ENCODE assay signal across 18 cellular contexts in genomic region chr12:98232753-98233385, GRCh38.
A peak's percentile ranks its signal among the peaks of the same experiment; 100 is the strongest.
DNase-seq lines count a peak whose midpoint lies in the region; ATAC-seq, FAIRE-seq and TF ChIP-seq lines count a peak whose summit lies in the region.
"Had no signal": no experiment of that assay in that cellular context is flagged by ENCODE, and none has a peak within 500 bp of the region (broad histone marks: within the 10 kb centered on the region; RNA-seq: fewer than 3 reads in every experiment).

No MANE protein-coding gene starts in this region.

- CTCF ChIA-PET in OCI-LY7 (lab: Charles Lee; ENCODE audit: unreplicated experiment): no interaction called here

- H3K4me1 ChIP-seq in OCI-LY7 (ENCODE audit: insufficient read depth, low read length, poor library complexity, severe bottlenecking) (peaks cover 17% of the 10 kb centered on the region), mesodermal cell (ENCODE audit: control insufficient read depth, insufficient read depth, low read length, poor library complexity, severe bottlenecking) (no peaks in the 10 kb centered on the region), small intestine (ENCODE audit: control insufficient read depth in 2 of 2, insufficient read depth in 1 of 2, low read depth in 1 of 2, low read length in 1 of 2) (no peaks in the 10 kb centered on the region), HAP-1 (no peaks in the 10 kb centered on the region)

- H3K4me3 ChIP-seq in OCI-LY7 (ENCODE audit: low read depth, low read length, poor library complexity, severe bottlenecking) (no peak overlapping the region), astrocyte of the spinal cord (ENCODE audit: low read depth, low read length) (no peak overlapping the region), mesodermal cell (ENCODE audit: extremely low read depth, insufficient read depth, low read length, poor library complexity, severe bottlenecking) (no peak overlapping the region), small intestine (ENCODE audit: low read depth in 1 of 2, low read length in 2 of 2) (no peak overlapping the region), HAP-1 (no peak overlapping the region)
- H3K4me3 ChIP-seq: BLaER1 treated with 17β-estradiol and CSF1 and Interleukin-3, amounts not matched to agents 10 nM and 100 nM; GM12878; GM23248; K562 had no signal

- no peak for ATAC-seq in HG03280 (IDR thresholded peaks at IDR 0.05; ENCODE audit: unreplicated experiment)
- ATAC-seq: CD8-positive, alpha-beta T cell; GM12878; K562 had no signal

- H3K27ac ChIP-seq in OCI-LY7 (ENCODE audit: low read depth, low read length, poor library complexity, severe bottlenecking): no peak overlapping the region
- H3K27ac ChIP-seq in mesodermal cell (ENCODE audit: low read depth, low read length, severe bottlenecking): peak overlapping the region; percentile 2
- H3K27ac ChIP-seq in small intestine (ENCODE audit: low read depth in 1 of 2, low read length in 1 of 2): no peak overlapping the region
- H3K27ac ChIP-seq: BLaER1 treated with 17β-estradiol and CSF1 and Interleukin-3, amounts not matched to agents 10 nM and 100 nM; GM23248; HL-60 had no signal

- TF ChIP-seq CTCF in OCI-LY7 (conservative IDR thresholded peaks at IDR 0.05; ENCODE audit: low read length): no peak
- TF ChIP-seq CTCF in astrocyte of the spinal cord (IDR thresholded peaks at IDR 0.05; ENCODE audit: low read depth, low read length): no peak

- H2AFZ ChIP-seq in OCI-LY7 (ENCODE audit: low read length): peak overlapping the region; percentile 46; the same call in 1 of the 2 replicates
- H2AFZ ChIP-seq: GM23248 had no signal

- intact Hi-C loops in OCI-LY7 (cut with micrococcal nuclease; ENCODE audit: unreplicated experiment): no loop called here

- in situ Hi-C loops in astrocyte of the spinal cord (cut with HindIII; ENCODE audit: low sequenced_read_pairs) (no loop called here), HAP-1 (cut with MboI; ENCODE audit: low sequenced_read_pairs) (no loop called here)

- DNase-seq in OCI-LY7 (ENCODE audit: low spot score) (no peak), astrocyte of the spinal cord (ENCODE audit: low read depth, low spot score) (peak; percentile 47), small intestine (peak; percentile 27), T-helper 1 cell (no peak), HAP-1 (ENCODE audit: low spot score in 2 of 2) (no peak)
- DNase-seq: Calu3; CD8-positive, alpha-beta T cell; DMS79 treated with DMSO at 0.1 percent for 48 hours; GM23248; H7; IMR-90 had no signal

- 84 to 92% methylated on average over 2 of the region's 3 CpGs for WGBS in mesodermal cell (ENCODE audit: insufficient coverage in 2 of 2), 2 experiments
- 37 to 68% (median 45%) methylated on average over 3 of the region's 3 CpGs for WGBS in small intestine, 3 donors

- FAIRE-seq in small intestine (lab: Jason Lieb, UNC): no peak
- FAIRE-seq: GM12878, GM19239, K562 had no signal

- H3K4me2 ChIP-seq in OCI-LY7 (ENCODE audit: low read length): no peak overlapping the region
- H3K4me2 ChIP-seq: BLaER1 treated with 17β-estradiol and CSF1 and Interleukin-3, amounts not matched to agents 10 nM and 100 nM had no signal

- H3K27me3 ChIP-seq in small intestine (ENCODE audit: control insufficient read depth in 2 of 2, insufficient read depth in 2 of 2, low read length in 2 of 2): no peaks in the 10 kb centered on the region
- H3K27me3 ChIP-seq in HAP-1 (ENCODE audit: low read depth): peaks cover under 1% of the 10 kb centered on the region; the same call in 1 of the 2 replicates
- H3K27me3 ChIP-seq: BLaER1 treated with 17β-estradiol and CSF1 and Interleukin-3, amounts not matched to agents 10 nM and 100 nM had no signal

- POLR2A ChIA-PET in OCI-LY7 (lab: Charles Lee): interaction anchor here (0.6 to 2.1 kb wide), 3 partner anchors 9 to 41 kb away, joined by 3 to 6 read pairs (median 3); no protein-coding TSS in a partner anchor

- 0 out of 2 replicates have a peak, but pooled peaks cover 4% of the 10 kb centered on the region for H3K9me3 ChIP-seq in OCI-LY7 (ENCODE audit: low read length)
- no peaks in the 10 kb centered on the region for H3K9me3 ChIP-seq in mesodermal cell (ENCODE audit: control insufficient read depth, low read length)
- no peaks in the 10 kb centered on the region for H3K9me3 ChIP-seq in small intestine (ENCODE audit: control insufficient read depth, low read depth)
- no peaks in the 10 kb centered on the region for H3K9me3 ChIP-seq in HAP-1

- H3K9me2 ChIP-seq in OCI-LY7 (ENCODE audit: insufficient read depth, low read length): no peaks in the 10 kb centered on the region

- H3K36me3 ChIP-seq in OCI-LY7 (ENCODE audit: insufficient read depth, low read length): no peaks in the 10 kb centered on the region
- H3K36me3 ChIP-seq in mesodermal cell (ENCODE audit: control insufficient read depth, insufficient read depth, low read length): no peaks in the 10 kb centered on the region
- no peaks in the 10 kb centered on the region for H3K36me3 ChIP-seq in small intestine (ENCODE audit: control insufficient read depth in 2 of 2, insufficient read depth in 2 of 2, low read length in 2 of 2)
- H3K36me3 ChIP-seq in HAP-1 (replicated peaks): no peaks in the 10 kb centered on the region
- H3K36me3 ChIP-seq: BLaER1 treated with 17β-estradiol and CSF1 and Interleukin-3, amounts not matched to agents 10 nM and 100 nM had no signal

- no TSS peak for BruUV-seq in OCI-LY7 (replicated peaks; lab: Mats Ljungman, UMichigan)

- no peaks in the 10 kb centered on the region for H3K79me2 ChIP-seq in OCI-LY7 (ENCODE audit: insufficient read depth, low read depth, low read length)

- no peaks in the 10 kb centered on the region for H4K20me1 ChIP-seq in OCI-LY7 (ENCODE audit: insufficient read depth, low read length)
- H4K20me1 ChIP-seq: BLaER1 treated with 17β-estradiol and CSF1 and Interleukin-3, amounts not matched to agents 10 nM and 100 nM had no signal

Comparison
In these comparisons a context has a peak if more than half of its experiments do, and no peak if none do; other contexts are left out.
1. DNase-seq: peak in astrocyte of the spinal cord (single experiment) and small intestine (single experiment); none in OCI-LY7 (single experiment), T-helper 1 cell (0 of 5) and HAP-1 (0 of 2).